ENCODE assay signal across 7 cellular contexts in the genomic region with DNA sequence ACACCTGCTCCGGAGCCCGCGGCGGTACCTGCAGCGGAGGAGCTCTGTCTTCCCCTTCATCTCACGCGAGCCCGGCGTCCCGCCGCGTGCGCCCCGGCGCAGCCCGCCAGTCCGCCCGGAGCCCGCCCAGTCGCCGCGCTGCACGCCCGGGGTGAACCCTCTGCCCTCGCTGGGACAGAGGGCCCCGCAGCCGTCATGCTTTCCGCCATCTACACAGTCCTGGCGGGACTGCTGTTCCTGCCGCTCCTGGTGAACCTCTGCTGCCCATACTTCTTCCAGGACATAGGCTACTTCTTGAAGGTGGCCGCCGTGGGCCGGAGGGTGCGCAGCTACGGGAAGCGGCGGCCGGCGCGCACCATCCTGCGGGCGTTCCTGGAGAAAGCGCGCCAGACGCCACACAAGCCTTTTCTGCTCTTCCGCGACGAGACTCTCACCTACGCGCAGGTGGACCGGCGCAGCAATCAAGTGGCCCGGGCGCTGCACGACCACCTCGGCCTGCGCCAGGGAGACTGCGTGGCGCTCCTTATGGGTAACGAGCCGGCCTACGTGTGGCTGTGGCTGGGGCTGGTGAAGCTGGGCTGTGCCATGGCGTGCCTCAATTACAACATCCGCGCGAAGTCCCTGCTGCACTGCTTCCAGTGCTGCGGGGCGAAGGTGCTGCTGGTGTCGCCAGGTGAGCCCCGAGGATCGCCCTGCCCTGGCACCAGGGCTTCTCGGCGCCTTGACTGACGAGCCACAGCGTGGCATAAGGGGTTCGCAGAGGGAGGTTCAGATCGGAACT. TPM values are rescaled to one million over a fixed set of nuclear protein-coding genes. Genes with fewer than 3 reads are reported as not detected.
DNase-seq lines count a peak whose midpoint lies in the region; ATAC-seq and TF ChIP-seq lines count a peak whose summit lies in the region.

No MANE protein-coding gene starts in this region.

- in situ Hi-C loops in GM13977 (cut with MboI; ENCODE audit: low pct_unique_long_range_greater_than_20kb, low sequenced_read_pairs, unreplicated experiment): no loop called here

- TF ChIP-seq CTCF in GM13977 (IDR thresholded peaks at IDR 0.05; ENCODE audit: extremely low read depth, insufficient read depth, missing control alignments): no peak

- ATAC-seq in HG02798 (IDR thresholded peaks at IDR 0.05; ENCODE audit: poor library complexity, unreplicated experiment) (peak; percentile 54), Right ventricle myocardium inferior (peak; percentile 23)

- DNase-seq in GM13977 (ENCODE audit: low spot score): peak; percentile 75
- DNase-seq in NCI-H69 (lab: John Stamatoyannopoulos, UW): peak; percentile 76
- peak; percentile 13 for DNase-seq in activated effector memory CD4-positive, alpha-beta T cell treated with Interleukin-2 at 50 U/mL for 16 hours
- DNase-seq in Right ventricle myocardium inferior (ENCODE audit: missing footprints): peak; percentile 83
- peak; percentile 81 for DNase-seq in posterior vena cava (ENCODE audit: low spot score)
- DNase-seq in putamen (ENCODE audit: low spot score): no peak

- intact Hi-C loops in Right ventricle myocardium inferior (cut with DNase I) (no loop called here), posterior vena cava (cut with DNase I) (no loop called here)

RNA-seq across cellular contexts. Expression of gene SLC27A2, which starts 0.4 kb away (rescaled TPM):
- total RNA-seq in Right ventricle myocardium inferior: not detected
- total RNA-seq in posterior vena cava: 1 to 10 TPM in 1 of 2 donors, under 1 TPM in 1; 0.33 to 1.1 TPM
